8 cellular contexts compared by ENCODE assay signal in genomic region chr6:29748391-29749352, GRCh38. TPM values are rescaled to one million over a fixed set of nuclear protein-coding genes. Genes with fewer than 3 reads are reported as not detected.
DNase-seq lines count a peak whose midpoint lies in the region; TF ChIP-seq lines count a peak whose summit lies in the region.

No MANE protein-coding gene starts in this region.

- H3K9me2 ChIP-seq in MM.1S (replicated peaks; ENCODE audit: insufficient read depth, low read length): no peaks in the 10 kb centered on the region

- H3K4me1 ChIP-seq in MM.1S (ENCODE audit: low read length) (peaks cover 5% of the 10 kb centered on the region; the same call in 1 of the 2 replicates), iPS-18a (ENCODE audit: control insufficient read depth, low read depth, low read length) (peaks cover 6% of the 10 kb centered on the region), skeletal muscle satellite cell (ENCODE audit: control insufficient read depth, insufficient read depth, low read length) (peaks cover 18% of the 10 kb centered on the region)

- H3K9me3 ChIP-seq in MM.1S (replicated peaks; ENCODE audit: insufficient read depth, low read length) (no peaks in the 10 kb centered on the region), iPS-18a (ENCODE audit: control insufficient read depth, low read depth, low read length) (no peaks in the 10 kb centered on the region), skeletal muscle satellite cell (replicated peaks; ENCODE audit: low read length) (no peaks in the 10 kb centered on the region)

- peak; percentile 96 for DNase-seq in GM03348 (ENCODE audit: low spot score)
- DNase-seq in GOT3 (lab: John Stamatoyannopoulos, UW): peak; percentile 45
- DNase-seq in MM.1S: peak; percentile 77
- peak; percentile 85 for DNase-seq in UCSD-AML1 (lab: John Stamatoyannopoulos, UW; ENCODE audit: unreplicated experiment)
- no peak for DNase-seq in NCI-H510A treated with DMSO at 0.1 percent for 48 hours (lab: John Stamatoyannopoulos, UW)

- H3K27me3 ChIP-seq in MM.1S (replicated peaks; ENCODE audit: insufficient read depth, low read length): peaks cover 51% of the 10 kb centered on the region
- peaks cover 64% of the 10 kb centered on the region for H3K27me3 ChIP-seq in iPS-18a (ENCODE audit: control insufficient read depth, insufficient read depth, low read length)
- no peaks in the 10 kb centered on the region for H3K27me3 ChIP-seq in skeletal muscle satellite cell (ENCODE audit: control insufficient read depth, insufficient read depth, low read length)

- H4K20me1 ChIP-seq in MM.1S (ENCODE audit: insufficient read depth, low read length): no peaks in the 10 kb centered on the region

- no peaks in the 10 kb centered on the region for H3K36me3 Mint-ChIP-seq in brain

- peak overlapping the region; percentile 84 to 91 (median 89) for H3K4me3 Mint-ChIP-seq in brain

- peak overlapping the region; percentile 96 for H2AFZ ChIP-seq in MM.1S (ENCODE audit: low read length)

- peak overlapping the region in 1 of 5 experiments; percentile 54 for H3K27ac Mint-ChIP-seq in brain

- peaks cover 24% of the 10 kb centered on the region for H3K4me1 Mint-ChIP-seq in brain

- TF ChIP-seq CTCF in MM.1S (IDR thresholded peaks at IDR 0.05; ENCODE audit: low read length) (no peak), brain (conservative IDR thresholded peaks at IDR 0.05) (no peak)

- no peaks in the 10 kb centered on the region; the same call in 1 of the 2 replicates for H3F3A ChIP-seq in MM.1S (ENCODE audit: insufficient read depth, low read length)

- H3K9ac ChIP-seq in MM.1S (ENCODE audit: low read length): peak overlapping the region; percentile 22; the same call in 1 of the 2 replicates
- no peak overlapping the region for H3K9ac ChIP-seq in iPS-18a (ENCODE audit: low read length)
- peak overlapping the region; percentile 65 for H3K9ac ChIP-seq in skeletal muscle satellite cell (ENCODE audit: low read depth, low read length)

- H3K27ac ChIP-seq in MM.1S (ENCODE audit: low read length) (no peak overlapping the region), iPS-18a (ENCODE audit: low read length) (no peak overlapping the region)

- H3K9me3 Mint-ChIP-seq in brain: peaks cover 2 to 18% (median 8%) of the 10 kb centered on the region in 5 experiments

- no peaks in the 10 kb centered on the region for H3K79me2 ChIP-seq in MM.1S (ENCODE audit: low read length)

- H3K36me3 ChIP-seq in MM.1S (replicated peaks; ENCODE audit: insufficient read depth, low read length) (no peaks in the 10 kb centered on the region), iPS-18a (ENCODE audit: control insufficient read depth, low read depth, low read length) (no peaks in the 10 kb centered on the region), skeletal muscle satellite cell (ENCODE audit: insufficient read depth, low read length) (no peaks in the 10 kb centered on the region)

- H3K27me3 Mint-ChIP-seq in brain: peaks cover 90% of the 10 kb centered on the region

- peak overlapping the region; percentile 99 for H3K4me2 ChIP-seq in MM.1S (ENCODE audit: low read depth, low read length)
- peak overlapping the region; percentile 87 for H3K4me2 ChIP-seq in skeletal muscle satellite cell (ENCODE audit: low read length)

- H3K4me3 ChIP-seq in MM.1S (ENCODE audit: low read length) (peak overlapping the region; percentile 79), iPS-18a (ENCODE audit: low read length) (peak overlapping the region; percentile 73), skeletal muscle satellite cell (ENCODE audit: low read length) (peak overlapping the region; percentile 74)

RNA-seq across cellular contexts. Expression of gene HLA-F, which starts 25.4 kb away (rescaled TPM):
- 11.5 TPM for polyA plus RNA-seq in brain (ENCODE audit: insufficient read depth, low read depth, low replicate concordance)
- 2.0 and 3.3 TPM in 2 replicates for total RNA-seq in skeletal muscle satellite cell (2012; rRNA removed)
